Comparison of ENCODE assay signal across 15 cellular contexts in the genomic region with DNA sequence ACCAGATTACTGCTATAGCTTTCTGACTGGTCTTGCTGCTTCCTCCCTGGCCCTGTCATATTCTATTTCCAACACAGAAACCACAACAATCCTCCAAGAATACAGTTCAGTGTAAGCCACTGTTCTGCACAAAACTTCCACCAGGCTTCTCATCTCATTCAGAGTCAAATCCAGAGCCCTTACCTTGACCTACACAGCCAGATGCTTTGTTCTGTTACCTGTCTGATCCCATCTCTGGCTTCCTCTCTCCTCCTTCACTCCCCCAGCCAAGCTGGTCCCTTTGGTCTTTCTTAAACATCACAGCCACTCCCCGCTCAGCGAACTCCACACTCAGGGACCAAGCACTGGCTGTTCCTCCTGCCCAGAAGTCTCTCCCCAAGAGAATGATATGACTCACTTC.
A peak's percentile ranks its signal among the peaks of the same experiment; 100 is the strongest.
DNase-seq lines count a peak whose midpoint lies in the region; ATAC-seq, FAIRE-seq and TF ChIP-seq lines count a peak whose summit lies in the region.
"Had no signal": no experiment of that assay in that cellular context is flagged by ENCODE, and none has a peak within 500 bp of the region (broad histone marks: within the 10 kb centered on the region; RNA-seq: fewer than 3 reads in every experiment).

No MANE protein-coding gene starts in this region.

- no peak overlapping the region for H3K4me3 Mint-ChIP-seq in osteocyte (ENCODE audit: unreplicated experiment)
- H3K4me3 Mint-ChIP-seq: stimulated activated naive CD8-positive, alpha-beta T cell treated with anti-CD3 and anti-CD28 coated beads, Interleukin-15, Interleukin-2, amounts not matched to agents 100 ng/mL and 50 ng/mL, for 24 hours had no signal

- H3K9me3 Mint-ChIP-seq in osteocyte (ENCODE audit: unreplicated experiment) = no peaks in the 10 kb centered on the region
- H3K9me3 Mint-ChIP-seq: stimulated activated naive CD8-positive, alpha-beta T cell treated with anti-CD3 and anti-CD28 coated beads, Interleukin-15, Interleukin-2, amounts not matched to agents 100 ng/mL and 50 ng/mL, for 24 hours had no signal

- H3K9me3 ChIP-seq in BLaER1 (no peaks in the 10 kb centered on the region), left ventricle myocardium inferior (replicated peaks) (no peaks in the 10 kb centered on the region)

- peak; percentile 36 for ATAC-seq in GM21390 (IDR thresholded peaks at IDR 0.05; ENCODE audit: unreplicated experiment)
- peak; percentile 90 for ATAC-seq in SK-N-SH treated with all-trans-retinoic acid at 6 μM for 48 hours

- H3K27me3 ChIP-seq in BLaER1 (no peaks in the 10 kb centered on the region), left ventricle myocardium inferior (ENCODE audit: low read depth) (no peaks in the 10 kb centered on the region)

- no peak overlapping the region for H3K4me3 ChIP-seq in BLaER1
- no peak overlapping the region for H3K4me3 ChIP-seq in left ventricle myocardium inferior
- H3K4me3 ChIP-seq: coronary artery had no signal

- H4K20me1 ChIP-seq in BLaER1 = no peaks in the 10 kb centered on the region

- no peak for FAIRE-seq in HTR-8/SVneo (lab: Jason Lieb, UNC)
- FAIRE-seq: islet of Langerhans, TTC549 had no signal

- H3K4me1 Mint-ChIP-seq in osteocyte (ENCODE audit: unreplicated experiment) = peaks cover 7% of the 10 kb centered on the region

- H3K27ac ChIP-seq in BLaER1 (0 out of 2 replicates have a peak overlapping the region, but pooled peaks have one; percentile 15), left ventricle myocardium inferior (replicated peaks) (peak overlapping the region; percentile 49)
- H3K27ac ChIP-seq: coronary artery, RWPE1 had no signal

- H3K4me1 ChIP-seq in BLaER1 (peaks cover 18% of the 10 kb centered on the region), left ventricle myocardium inferior (peaks cover 36% of the 10 kb centered on the region)

- TF ChIP-seq CTCF in left ventricle myocardium inferior (IDR thresholded peaks at IDR 0.05; ENCODE audit: borderline replicate concordance) = no peak
- TF ChIP-seq CTCF in osteocyte (IDR thresholded peaks at IDR 0.05) = no peak

- H3K27me3 Mint-ChIP-seq in osteocyte (ENCODE audit: unreplicated experiment) = no peaks in the 10 kb centered on the region
- H3K27me3 Mint-ChIP-seq: stimulated activated naive CD8-positive, alpha-beta T cell treated with anti-CD3 and anti-CD28 coated beads, Interleukin-15, Interleukin-2, amounts not matched to agents 100 ng/mL and 50 ng/mL, for 24 hours had no signal

- DNase-seq in left ventricle myocardium inferior (no peak), GM19238 (ENCODE audit: insufficient read length, low spot score) (no peak), osteocyte (ENCODE audit: extremely low spot score, unreplicated experiment) (no peak), HTR-8/SVneo (ENCODE audit: insufficient read length, low spot score) (no peak), activated T-cell treated with anti-CD3 and anti-CD28 coated beads for 4 hours (no peak)
- DNase-seq: NCI-H524; stimulated activated CD4-positive, alpha-beta T cell treated with anti-CD3 and anti-CD28 coated beads, Interleukin-4, amount 100 ng/mL, for 4 hours had no signal

- H3K27ac Mint-ChIP-seq in osteocyte (ENCODE audit: unreplicated experiment) = no peak overlapping the region
- H3K27ac Mint-ChIP-seq: stimulated activated naive CD8-positive, alpha-beta T cell treated with anti-CD3 and anti-CD28 coated beads, Interleukin-15, Interleukin-2, amounts not matched to agents 100 ng/mL and 50 ng/mL, for 24 hours had no signal

- H3K36me3 ChIP-seq in BLaER1 (no peaks in the 10 kb centered on the region), left ventricle myocardium inferior (no peaks in the 10 kb centered on the region)

- H3K4me2 ChIP-seq in BLaER1 = peak overlapping the region; percentile 54

- no peak overlapping the region for H3K9ac ChIP-seq in BLaER1

- intact Hi-C loops in left ventricle myocardium inferior (cut with micrococcal nuclease) = no loop called here

- no peaks in the 10 kb centered on the region for H3K36me3 Mint-ChIP-seq in osteocyte (ENCODE audit: unreplicated experiment)

TF ChIP-seq in SK-N-SH treated with all-trans-retinoic acid at 6 μM for 48 hours, 23 proteins besides CTCF, POLR2A, EP300 and RAD21:
- no peak for TF ChIP-seq TCF4 (CRISPR knock-in tag; IDR thresholded peaks at IDR 0.05; ENCODE audit: borderline replicate concordance)
- TF ChIP-seq PPARA (CRISPR knock-in tag; IDR thresholded peaks at IDR 0.05; ENCODE audit: borderline replicate concordance) = no peak
- TF ChIP-seq ZC3H10 (CRISPR knock-in tag; IDR thresholded peaks at IDR 0.05) = no peak
- no peak for TF ChIP-seq ZNF8 (CRISPR knock-in tag; IDR thresholded peaks at IDR 0.05)
- no peak for TF ChIP-seq ZFP30 (CRISPR knock-in tag; IDR thresholded peaks at IDR 0.05)
- TF ChIP-seq, protein P1, sequence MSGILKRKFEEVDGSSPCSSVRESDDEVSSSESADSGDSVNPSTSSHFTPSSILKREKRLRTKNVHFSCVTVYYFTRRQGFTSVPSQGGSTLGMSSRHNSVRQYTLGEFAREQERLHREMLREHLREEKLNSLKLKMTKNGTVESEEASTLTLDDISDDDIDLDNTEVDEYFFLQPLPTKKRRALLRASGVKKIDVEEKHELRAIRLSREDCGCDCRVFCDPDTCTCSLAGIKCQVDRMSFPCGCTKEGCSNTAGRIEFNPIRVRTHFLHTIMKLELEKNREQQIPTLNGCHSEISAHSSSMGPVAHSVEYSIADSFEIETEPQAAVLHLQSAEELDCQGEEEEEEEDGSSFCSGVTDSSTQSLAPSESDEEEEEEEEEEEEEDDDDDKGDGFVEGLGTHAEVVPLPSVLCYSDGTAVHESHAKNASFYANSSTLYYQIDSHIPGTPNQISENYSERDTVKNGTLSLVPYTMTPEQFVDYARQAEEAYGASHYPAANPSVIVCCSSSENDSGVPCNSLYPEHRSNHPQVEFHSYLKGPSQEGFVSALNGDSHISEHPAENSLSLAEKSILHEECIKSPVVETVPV (CRISPR knock-in tag; IDR thresholded peaks at IDR 0.05) = no peak
- TF ChIP-seq ZFP3 (CRISPR knock-in tag; IDR thresholded peaks at IDR 0.05) = no peak
- TF ChIP-seq ESRRG (CRISPR knock-in tag; IDR thresholded peaks at IDR 0.05) = no peak
- TF ChIP-seq ZNF565 (CRISPR knock-in tag; conservative IDR thresholded peaks at IDR 0.05; ENCODE audit: low read depth) = no peak
- TF ChIP-seq, protein P2, sequence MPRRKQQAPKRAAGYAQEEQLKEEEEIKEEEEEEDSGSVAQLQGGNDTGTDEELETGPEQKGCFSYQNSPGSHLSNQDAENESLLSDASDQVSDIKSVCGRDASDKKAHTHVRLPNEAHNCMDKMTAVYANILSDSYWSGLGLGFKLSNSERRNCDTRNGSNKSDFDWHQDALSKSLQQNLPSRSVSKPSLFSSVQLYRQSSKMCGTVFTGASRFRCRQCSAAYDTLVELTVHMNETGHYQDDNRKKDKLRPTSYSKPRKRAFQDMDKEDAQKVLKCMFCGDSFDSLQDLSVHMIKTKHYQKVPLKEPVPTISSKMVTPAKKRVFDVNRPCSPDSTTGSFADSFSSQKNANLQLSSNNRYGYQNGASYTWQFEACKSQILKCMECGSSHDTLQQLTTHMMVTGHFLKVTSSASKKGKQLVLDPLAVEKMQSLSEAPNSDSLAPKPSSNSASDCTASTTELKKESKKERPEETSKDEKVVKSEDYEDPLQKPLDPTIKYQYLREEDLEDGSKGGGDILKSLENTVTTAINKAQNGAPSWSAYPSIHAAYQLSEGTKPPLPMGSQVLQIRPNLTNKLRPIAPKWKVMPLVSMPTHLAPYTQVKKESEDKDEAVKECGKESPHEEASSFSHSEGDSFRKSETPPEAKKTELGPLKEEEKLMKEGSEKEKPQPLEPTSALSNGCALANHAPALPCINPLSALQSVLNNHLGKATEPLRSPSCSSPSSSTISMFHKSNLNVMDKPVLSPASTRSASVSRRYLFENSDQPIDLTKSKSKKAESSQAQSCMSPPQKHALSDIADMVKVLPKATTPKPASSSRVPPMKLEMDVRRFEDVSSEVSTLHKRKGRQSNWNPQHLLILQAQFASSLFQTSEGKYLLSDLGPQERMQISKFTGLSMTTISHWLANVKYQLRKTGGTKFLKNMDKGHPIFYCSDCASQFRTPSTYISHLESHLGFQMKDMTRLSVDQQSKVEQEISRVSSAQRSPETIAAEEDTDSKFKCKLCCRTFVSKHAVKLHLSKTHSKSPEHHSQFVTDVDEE (CRISPR knock-in tag; IDR thresholded peaks at IDR 0.05) = no peak
- no peak for TF ChIP-seq BACH2 (CRISPR knock-in tag; IDR thresholded peaks at IDR 0.05; ENCODE audit: borderline replicate concordance)
- no peak for TF ChIP-seq RARB (CRISPR knock-in tag; IDR thresholded peaks at IDR 0.05)
- TF ChIP-seq, protein P3, sequence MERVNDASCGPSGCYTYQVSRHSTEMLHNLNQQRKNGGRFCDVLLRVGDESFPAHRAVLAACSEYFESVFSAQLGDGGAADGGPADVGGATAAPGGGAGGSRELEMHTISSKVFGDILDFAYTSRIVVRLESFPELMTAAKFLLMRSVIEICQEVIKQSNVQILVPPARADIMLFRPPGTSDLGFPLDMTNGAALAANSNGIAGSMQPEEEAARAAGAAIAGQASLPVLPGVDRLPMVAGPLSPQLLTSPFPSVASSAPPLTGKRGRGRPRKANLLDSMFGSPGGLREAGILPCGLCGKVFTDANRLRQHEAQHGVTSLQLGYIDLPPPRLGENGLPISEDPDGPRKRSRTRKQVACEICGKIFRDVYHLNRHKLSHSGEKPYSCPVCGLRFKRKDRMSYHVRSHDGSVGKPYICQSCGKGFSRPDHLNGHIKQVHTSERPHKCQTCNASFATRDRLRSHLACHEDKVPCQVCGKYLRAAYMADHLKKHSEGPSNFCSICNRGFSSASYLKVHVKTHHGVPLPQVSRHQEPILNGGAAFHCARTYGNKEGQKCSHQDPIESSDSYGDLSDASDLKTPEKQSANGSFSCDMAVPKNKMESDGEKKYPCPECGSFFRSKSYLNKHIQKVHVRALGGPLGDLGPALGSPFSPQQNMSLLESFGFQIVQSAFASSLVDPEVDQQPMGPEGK (CRISPR knock-in tag; IDR thresholded peaks at IDR 0.05; ENCODE audit: borderline replicate concordance) = no peak
- TF ChIP-seq SNAI2 (CRISPR knock-in tag; IDR thresholded peaks at IDR 0.05) = no peak
